ENCODE assay signal across 8 cellular contexts in the genomic region with DNA sequence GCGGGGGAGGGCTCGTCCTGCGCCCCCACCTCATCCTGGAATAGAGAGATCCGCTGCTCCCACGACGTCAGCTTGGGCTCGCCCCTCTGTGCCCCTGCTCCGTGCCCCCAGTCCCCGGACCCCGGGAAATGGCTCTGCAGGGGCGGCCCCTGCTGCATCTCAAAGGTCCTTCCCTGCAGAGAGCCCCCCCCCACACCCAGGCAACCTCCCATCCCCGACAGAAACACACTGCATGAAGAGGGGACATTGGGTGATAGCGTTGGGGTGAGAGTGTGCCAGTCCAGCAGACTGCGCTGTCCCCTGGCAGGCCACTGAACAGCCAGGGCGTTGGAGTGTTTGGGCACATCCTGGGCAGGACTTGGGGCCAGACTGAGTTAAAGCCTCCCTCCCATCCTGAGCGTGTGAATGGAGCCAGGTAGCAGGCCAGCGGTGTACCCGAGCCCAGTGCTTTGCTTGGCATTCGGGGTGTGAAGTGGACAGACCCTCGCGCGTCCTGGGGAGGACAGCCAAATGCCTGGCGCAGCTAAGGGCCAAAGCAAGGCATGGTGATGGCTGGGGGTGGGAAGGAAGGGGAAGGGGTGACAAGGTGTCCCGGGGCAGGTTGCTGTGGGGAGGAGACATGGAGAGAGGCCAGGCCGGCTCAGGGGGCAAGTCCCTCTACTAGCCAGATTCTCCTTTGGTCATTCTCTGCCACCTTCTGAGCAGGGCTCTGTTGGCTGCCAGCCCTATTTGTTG. TPM values are rescaled to one million over a fixed set of nuclear protein-coding genes. Genes with fewer than 3 reads are reported as not detected.
A peak's percentile ranks its signal among the peaks of the same experiment; 100 is the strongest.
DNase-seq lines count a peak whose midpoint lies in the region; TF ChIP-seq lines count a peak whose summit lies in the region.

No MANE protein-coding gene starts in this region.

- H3K56ac ChIP-seq in mesendoderm (ENCODE audit: low read length) = peak overlapping the region; percentile 86

- no CpG with 5 or more reads among the region's 25 CpGs for WGBS in mesendoderm (ENCODE audit: extremely low coverage, insufficient coverage, low lambda C conversion rate)
- WGBS in urinary bladder = 30% methylated on average over 25 of the region's 25 CpGs

- H3K79me2 ChIP-seq in mesendoderm (ENCODE audit: control insufficient read depth, insufficient read depth, low read length) = no peaks in the 10 kb centered on the region

- H3K18ac ChIP-seq in mesendoderm (ENCODE audit: low read length) = no peak overlapping the region

- H3K4me1 ChIP-seq in mesendoderm (ENCODE audit: control insufficient read depth, low read depth, low read length) = peaks cover 1% of the 10 kb centered on the region
- no peaks in the 10 kb centered on the region for H3K4me1 ChIP-seq in urinary bladder (ENCODE audit: insufficient read depth)

- no peak overlapping the region for H4K5ac ChIP-seq in mesendoderm (ENCODE audit: low read length)

- H3K79me1 ChIP-seq in mesendoderm (ENCODE audit: low read length) = no peaks in the 10 kb centered on the region

- peak overlapping the region; percentile 66 for H3K9ac ChIP-seq in mesendoderm (ENCODE audit: low read length)

- no peak for TF ChIP-seq CTCF in choroid plexus epithelial cell (conservative IDR thresholded peaks at IDR 0.05; ENCODE audit: low read depth, low read length)

- no peak overlapping the region for H2BK5ac ChIP-seq in mesendoderm (ENCODE audit: low read length)

- H3K27ac ChIP-seq in mesendoderm (ENCODE audit: low read depth, low read length) (no peak overlapping the region), urinary bladder (ENCODE audit: low read depth) (no peak overlapping the region), caudate nucleus (ENCODE audit: low read depth, low read length) (no peak overlapping the region)

- H3K9me3 Mint-ChIP-seq in activated naive CD4-positive, alpha-beta T cell treated with anti-CD3 and anti-CD28 coated beads, Interleukin-2, amount 50 U/mL, for 24 hours = no peaks in the 10 kb centered on the region

- no peak overlapping the region for H2BK15ac ChIP-seq in mesendoderm (replicated peaks; ENCODE audit: low read depth)

- H3K4me1 Mint-ChIP-seq in activated naive CD4-positive, alpha-beta T cell treated with anti-CD3 and anti-CD28 coated beads, Interleukin-2, amount 50 U/mL, for 24 hours = no peaks in the 10 kb centered on the region

- no peaks in the 10 kb centered on the region for H3K27me3 Mint-ChIP-seq in activated naive CD4-positive, alpha-beta T cell treated with anti-CD3 and anti-CD28 coated beads, Interleukin-2, amount 50 U/mL, for 24 hours

- H2BK120ac ChIP-seq in mesendoderm (ENCODE audit: low read depth, low read length) = no peak overlapping the region

- no peaks in the 10 kb centered on the region for H3K27me3 ChIP-seq in mesendoderm (ENCODE audit: insufficient read depth, low read length, poor library complexity)

- no peak overlapping the region for H3K27ac Mint-ChIP-seq in activated naive CD4-positive, alpha-beta T cell treated with anti-CD3 and anti-CD28 coated beads, Interleukin-2, amount 50 U/mL, for 24 hours

- peak overlapping the region; percentile 67 for H3K4me3 ChIP-seq in choroid plexus epithelial cell (ENCODE audit: low read depth, low read length)
- peak overlapping the region; percentile 27 for H3K4me3 ChIP-seq in mesendoderm (ENCODE audit: low read length)
- H3K4me3 ChIP-seq in urinary bladder (ENCODE audit: low read depth, low read length) = peak overlapping the region; percentile 70

- H3K36me3 ChIP-seq in mesendoderm (ENCODE audit: control insufficient read depth, insufficient read depth, low read length) (no peaks in the 10 kb centered on the region), urinary bladder (ENCODE audit: insufficient read depth) (no peaks in the 10 kb centered on the region)

- no peak overlapping the region for H3K4ac ChIP-seq in mesendoderm (ENCODE audit: low read depth, low read length)

- peak overlapping the region; percentile 63 for H3K4me3 Mint-ChIP-seq in activated naive CD4-positive, alpha-beta T cell treated with anti-CD3 and anti-CD28 coated beads, Interleukin-2, amount 50 U/mL, for 24 hours

- H3K23ac ChIP-seq in mesendoderm (ENCODE audit: low read length) = no peak overlapping the region

- no peak for DNase-seq in activated naive CD4-positive, alpha-beta T cell (lab: John Stamatoyannopoulos, UW)
- DNase-seq in choroid plexus epithelial cell (ENCODE audit: low read depth) (no peak), mesendoderm (no peak), NCI-H2171 (lab: John Stamatoyannopoulos, UW) (no peak), caudate nucleus (lab: John Stamatoyannopoulos, UW) (no peak)
- no peak for DNase-seq in stimulated activated CD4-positive, alpha-beta T cell treated with anti-CD3 and anti-CD28 coated beads, Interleukin-4, amount 100 ng/mL, for 24 hours

- no peak overlapping the region for H4K8ac ChIP-seq in mesendoderm (ENCODE audit: low read depth, low read length)

- H3K36me3 Mint-ChIP-seq in activated naive CD4-positive, alpha-beta T cell treated with anti-CD3 and anti-CD28 coated beads, Interleukin-2, amount 50 U/mL, for 24 hours = no peaks in the 10 kb centered on the region

- H2AK5ac ChIP-seq in mesendoderm (ENCODE audit: low read length) = no peak overlapping the region

- H3K4me2 ChIP-seq in mesendoderm (ENCODE audit: low read length) = peak overlapping the region; percentile 2

RNA-seq across cellular contexts. Expression of a gene that starts 0.6 kb away (rescaled TPM):
- 8.3 TPM for polyA plus RNA-seq in mesendoderm (2013, experiment 1 of 2)
- 8.5 TPM for polyA plus RNA-seq in mesendoderm (2013, experiment 2 of 2)
- 7.7 TPM for total RNA-seq in urinary bladder
- polyA plus RNA-seq in urinary bladder = 25.8 TPM

RNA-seq across cellular contexts. Expression of a gene that starts 13.7 kb away (rescaled TPM):
- polyA plus RNA-seq in mesendoderm (2013, experiment 1 of 2) = not detected
- polyA plus RNA-seq in mesendoderm (2013, experiment 2 of 2) = not detected
- total RNA-seq in urinary bladder = 0.26 TPM
- polyA plus RNA-seq in urinary bladder = 0.41 TPM

RNA-seq across cellular contexts. Expression of a gene that starts 43.8 kb away (rescaled TPM):
- polyA plus RNA-seq in mesendoderm (2013, experiment 1 of 2) = 0.13 TPM
- not detected for polyA plus RNA-seq in mesendoderm (2013, experiment 2 of 2)
- total RNA-seq in urinary bladder = not detected
- polyA plus RNA-seq in urinary bladder = 1.3 TPM
